ENCODE assay signal across 8 cellular contexts in the genomic region with DNA sequence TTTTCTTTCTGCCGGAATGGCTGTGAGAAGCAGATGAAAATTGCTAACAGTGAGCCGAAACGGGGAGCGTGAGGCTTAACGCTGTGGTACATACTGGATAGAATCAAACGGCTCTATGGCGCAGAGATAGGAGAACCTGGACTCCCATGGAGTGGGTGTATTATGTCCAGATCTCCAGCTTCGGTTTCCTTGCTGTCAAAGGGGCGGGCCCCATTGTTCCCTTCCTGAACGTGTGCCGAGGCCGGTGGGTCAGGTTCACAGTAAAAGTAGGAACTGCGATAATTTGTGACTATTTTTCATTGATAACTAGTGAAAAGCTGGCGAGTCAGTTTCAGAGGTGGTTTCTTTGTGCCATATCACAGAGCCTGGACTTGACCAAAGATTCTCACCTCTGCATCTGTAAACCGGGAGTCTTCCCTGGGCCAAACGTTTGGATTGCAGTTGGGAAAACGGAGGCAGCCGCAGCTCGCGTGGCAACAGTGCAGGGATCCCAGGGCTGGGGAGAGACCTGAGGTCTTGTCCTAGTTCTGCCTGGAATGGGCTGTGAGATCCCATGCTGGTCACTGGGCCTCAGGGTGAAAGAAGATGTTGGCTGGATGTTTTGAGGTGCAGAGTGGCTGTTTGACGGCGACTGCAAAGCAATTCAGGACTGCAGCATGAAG. TPM values are rescaled to one million over a fixed set of nuclear protein-coding genes. Genes with fewer than 3 reads are reported as not detected.
A peak's percentile ranks its signal among the peaks of the same experiment; 100 is the strongest.
DNase-seq lines count a peak whose midpoint lies in the region; ATAC-seq and TF ChIP-seq lines count a peak whose summit lies in the region.

No MANE protein-coding gene starts in this region.

- H3K4me1 ChIP-seq in SK-N-SH (ENCODE audit: control insufficient read depth in 1 of 2, insufficient read depth in 2 of 2, low read depth in 1 of 2, low read length in 1 of 2) = peaks cover 0 to 17% of the 10 kb centered on the region in 2 experiments; a peak in 1 of 4 replicates

- no peaks in the 10 kb centered on the region for H3K9me2 ChIP-seq in SK-N-SH

- peaks cover 49% of the 10 kb centered on the region for H3K36me3 Mint-ChIP-seq in activated CD8-positive, alpha-beta T cell treated with anti-CD3 and anti-CD28 coated beads, Interleukin-2, amount 10 ng/mL, durations not matched to agents 7 days and 5 days (ENCODE audit: low read depth)

- peaks cover 33 to 49% of the 10 kb centered on the region in 2 experiments for H3K36me3 ChIP-seq in SK-N-SH (replicated peaks in 1 of 2; ENCODE audit: control insufficient read depth in 1 of 2, insufficient read depth in 2 of 2, low read length in 1 of 2)

- H3K4me2 ChIP-seq in SK-N-SH = peak overlapping the region; percentile 99

- peak overlapping the region; percentile 62 to 78 for H3K27ac ChIP-seq in SK-N-SH (ENCODE audit: low read depth in 2 of 2, low read length in 1 of 2)

- H3K27ac Mint-ChIP-seq in activated CD8-positive, alpha-beta T cell treated with anti-CD3 and anti-CD28 coated beads, Interleukin-2, amount 10 ng/mL, durations not matched to agents 7 days and 5 days = peak overlapping the region; percentile 96
- H3K27ac Mint-ChIP-seq in stimulated activated naive CD8-positive, alpha-beta T cell treated with anti-CD3 and anti-CD28 coated beads, Interleukin-15, amount 100 ng/mL, for 72 hours = peak overlapping the region; percentile 98 to 100

- intact Hi-C loops in posterior cingulate gyrus (cut with DNase I) = no loop called here

- H3K4me3 ChIP-seq in SK-N-SH (ENCODE audit: low read depth in 2 of 2, low read length in 1 of 2) (peak overlapping the region; percentile 86 to 91), iPS-18c (ENCODE audit: insufficient read depth, low read depth, low read length) (peak overlapping the region; percentile 80)

- no peaks in the 10 kb centered on the region for H3K9me3 Mint-ChIP-seq in activated CD8-positive, alpha-beta T cell treated with anti-CD3 and anti-CD28 coated beads, Interleukin-2, amount 10 ng/mL, durations not matched to agents 7 days and 5 days (ENCODE audit: insufficient read depth)
- no peaks in the 10 kb centered on the region for H3K9me3 Mint-ChIP-seq in stimulated activated naive CD8-positive, alpha-beta T cell treated with anti-CD3 and anti-CD28 coated beads, Interleukin-15, amount 100 ng/mL, for 72 hours

- H3K4me1 Mint-ChIP-seq in activated CD8-positive, alpha-beta T cell treated with anti-CD3 and anti-CD28 coated beads, Interleukin-2, amount 10 ng/mL, durations not matched to agents 7 days and 5 days (ENCODE audit: low read depth) = peaks cover 30% of the 10 kb centered on the region
- peaks cover 60% of the 10 kb centered on the region for H3K4me1 Mint-ChIP-seq in stimulated activated naive CD8-positive, alpha-beta T cell treated with anti-CD3 and anti-CD28 coated beads, Interleukin-15, amount 100 ng/mL, for 72 hours

- TF ChIP-seq RAD21 in SK-N-SH (IDR thresholded peaks at IDR 0.05; ENCODE audit: low read length) = no peak

- H3K27me3 ChIP-seq in SK-N-SH (ENCODE audit: insufficient read depth) = no peaks in the 10 kb centered on the region

- peaks cover 55% of the 10 kb centered on the region for H4K20me1 ChIP-seq in SK-N-SH (ENCODE audit: insufficient read depth)

- H3K27me3 Mint-ChIP-seq in activated CD8-positive, alpha-beta T cell treated with anti-CD3 and anti-CD28 coated beads, Interleukin-2, amount 10 ng/mL, durations not matched to agents 7 days and 5 days (ENCODE audit: low read depth) = peaks cover 2% of the 10 kb centered on the region
- H3K27me3 Mint-ChIP-seq in stimulated activated naive CD8-positive, alpha-beta T cell treated with anti-CD3 and anti-CD28 coated beads, Interleukin-15, amount 100 ng/mL, for 72 hours = no peaks in the 10 kb centered on the region

- peak overlapping the region; percentile 91 for H3K4me3 Mint-ChIP-seq in activated CD8-positive, alpha-beta T cell treated with anti-CD3 and anti-CD28 coated beads, Interleukin-2, amount 10 ng/mL, durations not matched to agents 7 days and 5 days
- peak overlapping the region; percentile 93 to 99 for H3K4me3 Mint-ChIP-seq in stimulated activated naive CD8-positive, alpha-beta T cell treated with anti-CD3 and anti-CD28 coated beads, Interleukin-15, amount 100 ng/mL, for 72 hours

- H3K9me3 ChIP-seq in SK-N-SH = no peaks in the 10 kb centered on the region
- H3K9me3 ChIP-seq in iPS-18c (ENCODE audit: control insufficient read depth, insufficient read depth, low read length) = no peaks in the 10 kb centered on the region

- no peak for TF ChIP-seq CTCF in SK-N-SH (IDR thresholded peaks at IDR 0.05)

- H3K79me2 ChIP-seq in SK-N-SH (ENCODE audit: insufficient read depth) = peaks cover 31% of the 10 kb centered on the region

- CTCF ChIA-PET in SK-N-SH (lab: Yijun Ruan, JAX) = interaction anchor here (0.7 to 13.8 kb wide), 10 partner anchors 10 to 257 kb away, joined by 3 to 139 read pairs (median 4); a partner anchor contains a TSS
- CTCF ChIA-PET in activated CD8-positive, alpha-beta T cell treated with anti-CD3 and anti-CD28 coated beads, Interleukin-2, amount 10 ng/mL, durations not matched to agents 7 days and 5 days (lab: Charles Lee) = interaction anchor here (1.0 to 9.8 kb wide), 11 partner anchors 10 to 239 kb away, joined by 4 to 289 read pairs (median 10); a partner anchor contains a TSS

- POLR2A ChIA-PET in SK-N-SH (lab: Yijun Ruan, JAX) = interaction anchor here (1.3 to 2.4 kb wide), 11 partner anchors 10 to 419 kb away, joined by 3 to 27 read pairs (median 6); a partner anchor contains a TSS
- POLR2A ChIA-PET in activated CD8-positive, alpha-beta T cell treated with anti-CD3 and anti-CD28 coated beads, Interleukin-2, amount 10 ng/mL, durations not matched to agents 7 days and 5 days (lab: Charles Lee) = interaction anchor here (1.0 to 3.7 kb wide), 6 partner anchors 11 to 109 kb away, joined by 3 to 69 read pairs (median 14); a partner anchor contains a TSS

- peaks cover 26% of the 10 kb centered on the region for H3F3A ChIP-seq in SK-N-SH (replicated peaks; ENCODE audit: insufficient read depth)

- TF ChIP-seq EP300 in SK-N-SH (IDR thresholded peaks at IDR 0.05; ENCODE audit: borderline replicate concordance in 1 of 2, low read depth in 1 of 2, low read length in 1 of 2) = no peak

- ATAC-seq in SK-N-SH treated with all-trans-retinoic acid at 6 μM for 48 hours (no peak), GM18867 (IDR thresholded peaks at IDR 0.05; ENCODE audit: unreplicated experiment) (no peak)
- no peak for ATAC-seq in activated CD8-positive, alpha-beta T cell treated with anti-CD3 and anti-CD28 coated beads, Interleukin-2, amount 10 ng/mL, durations not matched to agents 7 days and 5 days
- no peak for ATAC-seq in stimulated activated naive CD8-positive, alpha-beta T cell treated with anti-CD3 and anti-CD28 coated beads, Interleukin-15, amount 100 ng/mL, for 72 hours

- DNase-seq in SK-N-SH (no peak), posterior cingulate gyrus (no peak), NCI-H526 (lab: John Stamatoyannopoulos, UW) (no peak)
- no peak for DNase-seq in activated CD8-positive, alpha-beta T cell treated with anti-CD3 and anti-CD28 coated beads, Interleukin-2, amount 10 ng/mL, durations not matched to agents 7 days and 5 days
- no peak for DNase-seq in stimulated activated naive CD8-positive, alpha-beta T cell treated with anti-CD3 and anti-CD28 coated beads, Interleukin-15, amount 100 ng/mL, for 72 hours

- WGBS in SK-N-SH (ENCODE audit: low lambda C conversion rate) = 0% methylated on average over 17 of the region's 22 CpGs

- H2AFZ ChIP-seq in SK-N-SH (ENCODE audit: low read depth) = no peak overlapping the region

- H3K9ac ChIP-seq in SK-N-SH = peak overlapping the region; percentile 91

TF ChIP-seq in SK-N-SH, 30 proteins besides CTCF, POLR2A, EP300 and RAD21 (continues in another document):
- TF ChIP-seq TCF12 (IDR thresholded peaks at IDR 0.05) (no peak), YY1 (IDR thresholded peaks at IDR 0.05; ENCODE audit: low read depth) (no peak), RCOR1 (IDR thresholded peaks at IDR 0.05; ENCODE audit: low read length) (no peak)
- TF ChIP-seq, protein P1, sequence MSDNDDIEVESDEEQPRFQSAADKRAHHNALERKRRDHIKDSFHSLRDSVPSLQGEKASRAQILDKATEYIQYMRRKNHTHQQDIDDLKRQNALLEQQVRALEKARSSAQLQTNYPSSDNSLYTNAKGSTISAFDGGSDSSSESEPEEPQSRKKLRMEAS (IDR thresholded peaks at IDR 0.05; ENCODE audit: low read depth) = no peak

TF ChIP-seq in SK-N-SH treated with all-trans-retinoic acid at 6 μM for 48 hours, 23 proteins besides CTCF, POLR2A, EP300 and RAD21 (continues in another document):
- TF ChIP-seq PPARA (CRISPR knock-in tag; IDR thresholded peaks at IDR 0.05; ENCODE audit: borderline replicate concordance) = no peak

RNA-seq across cellular contexts. Expression of a gene that starts 0.8 kb away (rescaled TPM):
- 2,138 and 2,695 TPM in 2 replicates for polyA plus RNA-seq in SK-N-SH (2012; rRNA removed)
- 1,924 and 2,091 TPM in 2 replicates for polyA plus RNA-seq in SK-N-SH (2012; cell fraction: cytosol; rRNA removed)
- polyA plus RNA-seq in SK-N-SH (2012; cell fraction: nucleus; rRNA removed) = 669 and 951 TPM in 2 replicates
- 1,000 to 10,000 TPM; 2,078 to 2,184 TPM for total RNA-seq in activated CD8-positive, alpha-beta T cell treated with anti-CD3 and anti-CD28 coated beads, Interleukin-2, amount 10 ng/mL, durations not matched to agents 7 days and 5 days

RNA-seq across cellular contexts. Expression of a gene that starts 11.3 kb away (rescaled TPM):
- 0.02 TPM in 2 replicates for polyA plus RNA-seq in SK-N-SH (2012; rRNA removed)
- 0.01 TPM in 1 of 2 replicates, not detected in the other for polyA plus RNA-seq in SK-N-SH (2012; cell fraction: cytosol; rRNA removed)
- polyA plus RNA-seq in SK-N-SH (2012; cell fraction: nucleus; rRNA removed) = 0.01 and 0.02 TPM in 2 replicates
- total RNA-seq in activated CD8-positive, alpha-beta T cell treated with anti-CD3 and anti-CD28 coated beads, Interleukin-2, amount 10 ng/mL, durations not matched to agents 7 days and 5 days = 1 to 10 TPM; 1.5 to 1.8 TPM

RNA-seq across cellular contexts. Expression of a gene that starts 12.7 kb away (rescaled TPM):
- polyA plus RNA-seq in SK-N-SH (2012; rRNA removed) = 1.3 and 2.0 TPM in 2 replicates
- polyA plus RNA-seq in SK-N-SH (2012; cell fraction: cytosol; rRNA removed) = 0.67 and 0.71 TPM in 2 replicates
- polyA plus RNA-seq in SK-N-SH (2012; cell fraction: nucleus; rRNA removed) = 6.4 and 7.2 TPM in 2 replicates
- total RNA-seq in activated CD8-positive, alpha-beta T cell treated with anti-CD3 and anti-CD28 coated beads, Interleukin-2, amount 10 ng/mL, durations not matched to agents 7 days and 5 days = 100 to 1,000 TPM; 125 to 127 TPM

RNA-seq across cellular contexts. Expression of a gene that starts 39.1 kb away (rescaled TPM):
- 0.21 and 0.65 TPM in 2 replicates for polyA plus RNA-seq in SK-N-SH (2012; rRNA removed)
- polyA plus RNA-seq in SK-N-SH (2012; cell fraction: cytosol; rRNA removed) = 0.17 and 0.37 TPM in 2 replicates
- polyA plus RNA-seq in SK-N-SH (2012; cell fraction: nucleus; rRNA removed) = 0.49 and 0.58 TPM in 2 replicates
- total RNA-seq in activated CD8-positive, alpha-beta T cell treated with anti-CD3 and anti-CD28 coated beads, Interleukin-2, amount 10 ng/mL, durations not matched to agents 7 days and 5 days = 1 to 10 TPM; 5.0 to 6.4 TPM
